ENCODE assay signal across 23 cellular contexts in genomic region chr14:76753799-76754198, GRCh38. TPM values are rescaled to one million over a fixed set of nuclear protein-coding genes. Genes with fewer than 3 reads are reported as not detected.
"Had no signal": no experiment of that assay in that cellular context is flagged by ENCODE, and none has a peak within 500 bp of the region (broad histone marks: within the 10 kb centered on the region; RNA-seq: fewer than 3 reads in every experiment).

No MANE protein-coding gene starts in this region.

- ATAC-seq: activated CD4-positive, alpha-beta T cell treated with anti-CD3 and anti-CD28 coated beads for 36 hours; activated CD8-positive, alpha-beta memory T cell treated with anti-CD3 and anti-CD28 coated beads, Interleukin-2, amount 10 ng/mL, durations not matched to agents 7 days and 5 days; activated naive CD4-positive, alpha-beta T cell treated with anti-CD3 and anti-CD28 coated beads, Interleukin-2, amount 50 U/mL, for 72 hours; activated naive CD8-positive, alpha-beta T cell treated with anti-CD3 and anti-CD28 coated beads, Interleukin-2, amount 50 U/mL, for 24 hours; activated T-cell treated with anti-CD3 and anti-CD28 coated beads, Interleukin-2, amount 50 U/mL, for 4 hours; body of pancreas had no signal

- DNase-seq: activated CD4-positive, alpha-beta T cell treated with anti-CD3 and anti-CD28 coated beads for 36 hours; activated CD4-positive, alpha-beta T cell treated with anti-CD3 and anti-CD28 coated beads, Interleukin-2, amount 50 U/mL, for 48 hours; activated CD8-positive, alpha-beta memory T cell treated with anti-CD3 and anti-CD28 coated beads, Interleukin-2, amount 10 ng/mL, durations not matched to agents 7 days and 5 days; activated effector memory CD4-positive, alpha-beta T cell treated with anti-CD3 and anti-CD28 coated beads, Interleukin-2, amount 50 U/mL, for 16 hours; activated naive CD4-positive, alpha-beta T cell treated with Interleukin-2 at 50 U/mL for 16 hours; activated naive CD8-positive, alpha-beta T cell treated with anti-CD3 and anti-CD28 coated beads, Interleukin-2, amount 50 U/mL, for 24 hours; activated T-cell treated with anti-CD3 and anti-CD28 coated beads, Interleukin-2, amount 50 U/mL, for 4 hours; amniotic stem cell; body of pancreas; KG1; NCI-H1105 treated with DMSO at 0.1 percent for 48 hours; NCI-H1436 treated with DMSO at 0.1 percent for 48 hours; NCI-H187; NCI-H2081; NCI-H510A treated with DMSO at 0.1 percent for 48 hours; NCI-H69; Peyer's patch; SIG-M5; T-helper 1 cell; WERI-Rb-1 had no signal

- H3K4me1 ChIP-seq: ascending aorta, body of pancreas, Peyer's patch had no signal

- H3K27me3 ChIP-seq: ascending aorta, body of pancreas, Peyer's patch had no signal

- H3K4me3 ChIP-seq: ascending aorta, body of pancreas, Peyer's patch had no signal

- H3K36me3 ChIP-seq: ascending aorta, Peyer's patch, WERI-Rb-1 had no signal

- H3K9me3 ChIP-seq: ascending aorta, body of pancreas, Peyer's patch had no signal

- H3K27ac ChIP-seq: ascending aorta, body of pancreas, Peyer's patch, WERI-Rb-1 had no signal

RNA-seq across cellular contexts. Expression of gene VASH1, which starts 7.5 kb away (rescaled TPM):
- total RNA-seq: bronchial epithelial cell had no signal
